Comparison of ENCODE assay signal across 8 cellular contexts in genomic region chr11:118912742-118913410, GRCh38. TPM values are rescaled to one million over a fixed set of nuclear protein-coding genes. Genes with fewer than 3 reads are reported as not detected.
DNase-seq lines count a peak whose midpoint lies in the region; ATAC-seq, FAIRE-seq and TF ChIP-seq lines count a peak whose summit lies in the region.

No MANE protein-coding gene starts in this region.

- CTCF ChIA-PET in RWPE1 (lab: Yijun Ruan, JAX) = interaction anchor here (0.7 to 3.4 kb wide), 3 partner anchors 15 to 710 kb away, joined by 3 to 16 read pairs (median 4); no protein-coding TSS in a partner anchor

- POLR2A ChIA-PET in RWPE1 (lab: Yijun Ruan, JAX; ENCODE audit: low non-redundant PET) = interaction anchor here (0.6 to 2.0 kb wide), 5 partner anchors 10 to 122 kb away, joined by 3 to 14 read pairs (median 4); partner anchors contain the start of genes BCL9L and DDX6

- ATAC-seq in HG02938 (IDR thresholded peaks at IDR 0.05; ENCODE audit: unreplicated experiment) = no peak

- FAIRE-seq in G401.6 (lab: Jason Lieb, UNC) (peak; percentile 77), urothelium cell line (lab: Jason Lieb, UNC) (no peak)

- no peak for TF ChIP-seq CTCF in RWPE1 (conservative IDR thresholded peaks at IDR 0.05; ENCODE audit: low read depth)

- DNase-seq in RWPE1 (ENCODE audit: low spot score) (no peak), epithelial cell of prostate (ENCODE audit: low read depth, low spot score) (no peak), renal cortical epithelial cell (ENCODE audit: low read depth) (peak; percentile 45), urothelium cell line (ENCODE audit: low spot score) (no peak), NCI-H1436 treated with DMSO at 0.1 percent for 48 hours (lab: John Stamatoyannopoulos, UW) (no peak), NCI-H2081 (lab: John Stamatoyannopoulos, UW) (no peak)

- peak overlapping the region; percentile 100 for H3K27ac ChIP-seq in RWPE1
- peak overlapping the region; percentile 100 for H3K27ac ChIP-seq in epithelial cell of prostate

RNA-seq across cellular contexts. Expression of gene BCL9L, which starts 12.8 kb away (rescaled TPM):
- 22.6 and 44.8 TPM in 2 replicates for total RNA-seq in renal cortical epithelial cell

RNA-seq across cellular contexts. Expression of gene CXCR5, which starts 29.2 kb away (rescaled TPM):
- total RNA-seq in renal cortical epithelial cell = not detected in 2 replicates

RNA-seq across cellular contexts. Expression of gene UPK2, which starts 43.2 kb away (rescaled TPM):
- total RNA-seq in renal cortical epithelial cell = 0.10 TPM in 1 of 2 replicates, not detected in the other

RNA-seq across cellular contexts. Expression of gene FOXR1, which starts 58.7 kb away (rescaled TPM):
- total RNA-seq in renal cortical epithelial cell = not detected in 2 replicates
